In genomic region chr20:48826480-48826879, GRCh38 we compare ENCODE assay signal across 8 cellular contexts. TPM values are rescaled to one million over a fixed set of nuclear protein-coding genes. Genes with fewer than 3 reads are reported as not detected.
A peak's percentile ranks its signal among the peaks of the same experiment; 100 is the strongest.
DNase-seq lines count a peak whose midpoint lies in the region; ATAC-seq and TF ChIP-seq lines count a peak whose summit lies in the region.
"Not testable (repeated sequence)": the region's sequence is repeated elsewhere in the genome, so short reads cannot be mapped to it uniquely, and the experiment has no call there.

No MANE protein-coding gene starts in this region.

- H2AFZ ChIP-seq in mesenchymal stem cell (ENCODE audit: low read depth, low read length), result not testable (repeated sequence)

- H3K27me3 ChIP-seq in CD8-positive, alpha-beta memory T cell (ENCODE audit: insufficient read depth, low read length, poor library complexity, severe bottlenecking); psoas muscle (ENCODE audit: insufficient read depth in 3 of 3, low read length in 2 of 3): not testable (repeated sequence)
- H3K27me3 ChIP-seq in mesenchymal stem cell (ENCODE audit: control insufficient read depth in 1 of 2, insufficient read depth in 1 of 2, low read length in 2 of 2) (peaks cover 0 to 23% of the 10 kb centered on the region in 2 experiments), transverse colon (peaks cover 50% of the 10 kb centered on the region)

- peaks cover 37% of the 10 kb centered on the region for H3K4me1 ChIP-seq in CD8-positive, alpha-beta memory T cell (ENCODE audit: insufficient read depth, low read length)
- H3K4me1 ChIP-seq in mesenchymal stem cell (ENCODE audit: control insufficient read depth, insufficient read depth, low read depth, low read length), result peaks cover 28% of the 10 kb centered on the region
- H3K4me1 ChIP-seq in psoas muscle, result not testable (repeated sequence)
- peaks cover 0 to 45% (median 7%) of the 10 kb centered on the region in 4 donors for H3K4me1 ChIP-seq in transverse colon

- H3K14ac ChIP-seq in mesenchymal stem cell (ENCODE audit: low read length in 2 of 2), result not testable (repeated sequence)

- H3K4me2 ChIP-seq in mesenchymal stem cell (ENCODE audit: low read length, poor library complexity, severe bottlenecking), result peak overlapping the region; percentile 78

- H3K27me3 Mint-ChIP-seq in CD8-positive, alpha-beta memory T cell; activated CD8-positive, alpha-beta memory T cell treated with anti-CD3 and anti-CD28 coated beads, Interleukin-2, amount 10 ng/mL, durations not matched to agents 7 days and 5 days: not testable (repeated sequence)

- H3K4me3 ChIP-seq in CD8-positive, alpha-beta memory T cell (ENCODE audit: low read length), result peak overlapping the region; percentile 79
- peak overlapping the region; percentile 79 to 91 for H3K4me3 ChIP-seq in cardiac fibroblast (replicated peaks in 1 of 2; ENCODE audit: low read depth in 2 of 2, low read length in 2 of 2)
- peak overlapping the region; percentile 74 for H3K4me3 ChIP-seq in fibroblast of villous mesenchyme (ENCODE audit: low read depth, low read length)
- H3K4me3 ChIP-seq in mesenchymal stem cell (ENCODE audit: insufficient read depth in 1 of 2, low read depth in 1 of 2, low read length in 2 of 2), result peak overlapping the region in 1 of 2 experiments; percentile 76
- H3K4me3 ChIP-seq in psoas muscle, result peak overlapping the region; percentile 76
- peak overlapping the region; percentile 43 to 73 (median 52) for H3K4me3 ChIP-seq in transverse colon

- not testable (repeated sequence) for ATAC-seq in activated CD8-positive, alpha-beta memory T cell treated with anti-CD3 and anti-CD28 coated beads, Interleukin-2, amount 10 ng/mL, durations not matched to agents 7 days and 5 days; psoas muscle

- H2BK12ac ChIP-seq in mesenchymal stem cell (ENCODE audit: low read length in 2 of 2), result not testable (repeated sequence)

- not testable (repeated sequence) for H3K36me3 ChIP-seq in CD8-positive, alpha-beta memory T cell (ENCODE audit: insufficient read depth, low read length); mesenchymal stem cell (ENCODE audit: control insufficient read depth in 1 of 2, insufficient read depth in 2 of 2, low read depth in 1 of 2, low read length in 2 of 2); psoas muscle (ENCODE audit: insufficient read depth in 1 of 2, low read depth in 1 of 2); transverse colon

- not testable (repeated sequence) for H3K79me1 ChIP-seq in mesenchymal stem cell (replicated peaks; ENCODE audit: low read length, poor library complexity, severe bottlenecking)

- H3K27ac Mint-ChIP-seq in CD8-positive, alpha-beta memory T cell, result peak overlapping the region in 6 of 8 donors; percentile 86 to 100 (median 96)
- H3K27ac Mint-ChIP-seq in activated CD8-positive, alpha-beta memory T cell treated with anti-CD3 and anti-CD28 coated beads, Interleukin-2, amount 10 ng/mL, durations not matched to agents 7 days and 5 days, result peak overlapping the region; percentile 98

- CTCF ChIA-PET in CD8-positive, alpha-beta memory T cell (lab: Charles Lee), result interaction anchor here (0.8 to 3.0 kb wide), 8 partner anchors 35 to 169 kb away, joined by 3 to 14 read pairs (median 3); no protein-coding TSS in a partner anchor
- CTCF ChIA-PET in activated CD8-positive, alpha-beta memory T cell treated with anti-CD3 and anti-CD28 coated beads, Interleukin-2, amount 10 ng/mL, durations not matched to agents 7 days and 5 days (lab: Charles Lee), result interaction anchor here (0.9 to 2.3 kb wide), 5 partner anchors 9 to 170 kb away, joined by 3 to 9 read pairs (median 4); no protein-coding TSS in a partner anchor

- not testable (repeated sequence) for H2BK5ac ChIP-seq in mesenchymal stem cell (ENCODE audit: low read depth, low read length, poor library complexity, severe bottlenecking)

- H3K23ac ChIP-seq in mesenchymal stem cell (ENCODE audit: low read length in 2 of 2), result not testable (repeated sequence)

- not testable (repeated sequence) for H3K9me3 Mint-ChIP-seq in CD8-positive, alpha-beta memory T cell; activated CD8-positive, alpha-beta memory T cell treated with anti-CD3 and anti-CD28 coated beads, Interleukin-2, amount 10 ng/mL, durations not matched to agents 7 days and 5 days (ENCODE audit: low read depth)

- peaks cover 0 to 35% (median 0%) of the 10 kb centered on the region in 3 donors for H3K36me3 Mint-ChIP-seq in CD8-positive, alpha-beta memory T cell
- peaks cover 31% of the 10 kb centered on the region for H3K36me3 Mint-ChIP-seq in activated CD8-positive, alpha-beta memory T cell treated with anti-CD3 and anti-CD28 coated beads, Interleukin-2, amount 10 ng/mL, durations not matched to agents 7 days and 5 days

- not testable (repeated sequence) for H3K4ac ChIP-seq in mesenchymal stem cell (ENCODE audit: low read depth in 1 of 2, low read length in 2 of 2)

- intact Hi-C loops in psoas muscle (cut with DNase I), result loop anchor here in 1 of 2 donors (5.0 kb wide), 1 partner anchor 76 kb away; no protein-coding TSS in a partner anchor
- intact Hi-C loops in transverse colon (cut with DNase I; ENCODE audit: low total_unique reads), result not testable (repeated sequence)

- H2BK120ac ChIP-seq in mesenchymal stem cell (ENCODE audit: low read depth, low read length), result not testable (repeated sequence)

- H4K8ac ChIP-seq in mesenchymal stem cell (ENCODE audit: low read length), result not testable (repeated sequence)

- not testable (repeated sequence) for H2AK5ac ChIP-seq in mesenchymal stem cell (ENCODE audit: low read length, severe bottlenecking)

- H3K27ac ChIP-seq in CD8-positive, alpha-beta memory T cell (ENCODE audit: low read depth, low read length), result peak overlapping the region; percentile 78
- H3K27ac ChIP-seq in mesenchymal stem cell (ENCODE audit: low read length, poor library complexity, severe bottlenecking), result not testable (repeated sequence)
- peak overlapping the region; percentile 66 for H3K27ac ChIP-seq in psoas muscle
- H3K27ac ChIP-seq in transverse colon, result peak overlapping the region; percentile 60 to 84 (median 74)

- not testable (repeated sequence) for H3K9me3 ChIP-seq in CD8-positive, alpha-beta memory T cell (ENCODE audit: low read length); mesenchymal stem cell (ENCODE audit: control insufficient read depth, low read length); psoas muscle; transverse colon

- peak overlapping the region; percentile 96 to 100 (median 99) for H3K4me3 Mint-ChIP-seq in CD8-positive, alpha-beta memory T cell
- peak overlapping the region; percentile 98 for H3K4me3 Mint-ChIP-seq in activated CD8-positive, alpha-beta memory T cell treated with anti-CD3 and anti-CD28 coated beads, Interleukin-2, amount 10 ng/mL, durations not matched to agents 7 days and 5 days

- not testable (repeated sequence) for TF ChIP-seq EP300 in transverse colon (IDR thresholded peaks at IDR 0.05; ENCODE audit: low read depth)

- not testable (repeated sequence) for H4K91ac ChIP-seq in mesenchymal stem cell (ENCODE audit: low read length)

- TF ChIP-seq CTCF in cardiac fibroblast (IDR thresholded peaks at IDR 0.05; ENCODE audit: low read depth, low read length); fibroblast of villous mesenchyme (IDR thresholded peaks at IDR 0.05; ENCODE audit: insufficient read depth, low read depth, low read length); psoas muscle (IDR thresholded peaks at IDR 0.05); transverse colon (IDR thresholded peaks at IDR 0.05): not testable (repeated sequence)

- not testable (repeated sequence) for H2BK15ac ChIP-seq in mesenchymal stem cell (ENCODE audit: low read depth, poor library complexity, severe bottlenecking)

- not testable (repeated sequence) for TF ChIP-seq POLR2A in transverse colon (IDR thresholded peaks at IDR 0.05)

- peaks cover 5 to 50% (median 27%) of the 10 kb centered on the region in 3 donors for H3K4me1 Mint-ChIP-seq in CD8-positive, alpha-beta memory T cell
- H3K4me1 Mint-ChIP-seq in activated CD8-positive, alpha-beta memory T cell treated with anti-CD3 and anti-CD28 coated beads, Interleukin-2, amount 10 ng/mL, durations not matched to agents 7 days and 5 days, result peaks cover 48% of the 10 kb centered on the region

- 10% methylated on average over 16 of the region's 17 CpGs for WGBS in mesenchymal stem cell
- WGBS in psoas muscle, 3 donors, result 37 to 56% (median 43%) methylated on average over 17 of the region's 17 CpGs
- WGBS in transverse colon (ENCODE audit: low coverage in 1 of 2), 2 donors, result 37 to 49% methylated on average over 3 to 17 of the region's 17 CpGs

- not testable (repeated sequence) for H3K18ac ChIP-seq in mesenchymal stem cell (ENCODE audit: low read depth in 1 of 2, low read length in 2 of 2)

- peak overlapping the region; percentile 28 for H3K9ac ChIP-seq in mesenchymal stem cell (ENCODE audit: low read length)

- in situ Hi-C loops in transverse colon (cut with MboI; ENCODE audit: low pct_ligation_motif_present in 1 of 4, low pct_unique_long_range_greater_than_20kb in 1 of 4, low sequenced_read_pairs in 3 of 4), result not testable (repeated sequence)

- not testable (repeated sequence) for DNase-seq in CD8-positive, alpha-beta memory T cell; activated CD8-positive, alpha-beta memory T cell treated with anti-CD3 and anti-CD28 coated beads, Interleukin-2, amount 10 ng/mL, durations not matched to agents 7 days and 5 days; cardiac fibroblast (ENCODE audit: low read depth in 2 of 2); fibroblast of villous mesenchyme (ENCODE audit: low read depth); mesenchymal stem cell; psoas muscle; transverse colon
- peak; percentile 74 for DNase-seq in NCI-H82 (lab: John Stamatoyannopoulos, UW)

- POLR2A ChIA-PET in CD8-positive, alpha-beta memory T cell (lab: Charles Lee), result interaction anchor here (0.6 to 2.3 kb wide), 8 partner anchors 9 to 120 kb away, joined by 3 to 10 read pairs (median 3); no protein-coding TSS in a partner anchor

RNA-seq across cellular contexts. Expression of gene PREX1, which starts 1.3 kb away (rescaled TPM):
- 10 to 100 TPM; 90.0 to 90.5 TPM for total RNA-seq in CD8-positive, alpha-beta memory T cell
- polyA plus RNA-seq in CD8-positive, alpha-beta memory T cell, result 89.5 TPM
- total RNA-seq in activated CD8-positive, alpha-beta memory T cell treated with anti-CD3 and anti-CD28 coated beads, Interleukin-2, amount 10 ng/mL, durations not matched to agents 7 days and 5 days, result 100 to 1,000 TPM; 130 to 156 TPM
- total RNA-seq in fibroblast of villous mesenchyme, result 23.8 and 57.4 TPM in 2 replicates
- 0.77 TPM for polyA plus RNA-seq in mesenchymal stem cell (2013, experiment 1 of 2)
- polyA plus RNA-seq in mesenchymal stem cell (2013, experiment 2 of 2), result 0.84 TPM
- total RNA-seq in psoas muscle, result 1 to 10 TPM; 5.3 to 8.3 (median 6.9) TPM
- 1 to 10 TPM; 2.5 to 4.0 (median 3.5) TPM for polyA plus RNA-seq in psoas muscle
- 10 to 100 TPM; 10.9 to 29.9 (median 16.6) TPM for total RNA-seq in transverse colon
